In genomic region chr19:45350477-45351058, GRCh38 we compare ENCODE assay signal across 27 cellular contexts. TPM values are rescaled to one million over a fixed set of nuclear protein-coding genes. Genes with fewer than 3 reads are reported as not detected.
"Had no signal": no experiment of that assay in that cellular context is flagged by ENCODE, and none has a peak within 500 bp of the region (broad histone marks: within the 10 kb centered on the region; RNA-seq: fewer than 3 reads in every experiment).

No MANE protein-coding gene starts in this region.

- H3K27me3 ChIP-seq: brain microvascular endothelial cell had no signal

- H3K4me1 Mint-ChIP-seq: activated CD8-positive, alpha-beta memory T cell treated with anti-CD3 and anti-CD28 coated beads, Interleukin-2, amount 10 ng/mL, durations not matched to agents 7 days and 5 days; activated naive CD8-positive, alpha-beta T cell treated with anti-CD3 and anti-CD28 coated beads for 36 hours had no signal

- H3K27ac ChIP-seq: brain microvascular endothelial cell, KMS-11, SK-N-MC had no signal

- H3K4me3 ChIP-seq: SK-N-MC had no signal

- H3K27ac Mint-ChIP-seq: activated CD8-positive, alpha-beta memory T cell treated with anti-CD3 and anti-CD28 coated beads, Interleukin-2, amount 10 ng/mL, durations not matched to agents 7 days and 5 days; activated naive CD8-positive, alpha-beta T cell treated with anti-CD3 and anti-CD28 coated beads for 36 hours; activated T-cell treated with anti-CD3 and anti-CD28 coated beads, Interleukin-2, amount 50 U/mL, for 24 hours; activated T-helper 1 cell treated with anti-CD3 and anti-CD28 coated beads, Interleukin-12 subunit alpha, Interleukin-12 subunit beta, Interleukin-2, Interleukin-4 antibody, amounts not matched to agents 30 ng/mL and 10 ng/mL and 1 ng/mL, durations not matched to agents 14 hours and 24 hours and 36 hours had no signal

- H3K4me2 ChIP-seq: KMS-11 had no signal

- ATAC-seq: activated CD4-positive, CD25-positive, alpha-beta regulatory T cell treated with anti-CD3 and anti-CD28 coated beads, Interleukin-2, amount 50 U/mL, for 24 hours; activated CD8-positive, alpha-beta memory T cell treated with anti-CD3 and anti-CD28 coated beads, Interleukin-2, amount 10 ng/mL, durations not matched to agents 7 days and 5 days; Right ventricle myocardium inferior had no signal

- H3K4me3 Mint-ChIP-seq: activated CD8-positive, alpha-beta memory T cell treated with anti-CD3 and anti-CD28 coated beads, Interleukin-2, amount 10 ng/mL, durations not matched to agents 7 days and 5 days; activated naive CD8-positive, alpha-beta T cell treated with anti-CD3 and anti-CD28 coated beads for 36 hours; activated T-cell treated with anti-CD3 and anti-CD28 coated beads, Interleukin-2, amount 50 U/mL, for 24 hours; activated T-helper 1 cell treated with anti-CD3 and anti-CD28 coated beads, Interleukin-12 subunit alpha, Interleukin-12 subunit beta, Interleukin-2, Interleukin-4 antibody, amounts not matched to agents 30 ng/mL and 10 ng/mL and 1 ng/mL, durations not matched to agents 14 hours and 24 hours and 36 hours had no signal

- DNase-seq: activated CD4-positive, alpha-beta T cell treated with anti-CD3 and anti-CD28 coated beads for 48 hours; activated CD4-positive, alpha-beta T cell treated with anti-CD3 and anti-CD28 coated beads, Interleukin-2, amount 50 U/mL, for 48 hours; activated CD8-positive, alpha-beta memory T cell treated with anti-CD3 and anti-CD28 coated beads, Interleukin-2, amount 10 ng/mL, durations not matched to agents 7 days and 5 days; activated effector memory CD4-positive, alpha-beta T cell treated with Interleukin-2 at 50 U/mL for 16 hours; activated naive CD4-positive, alpha-beta T cell treated with Interleukin-2 at 50 U/mL for 16 hours; activated naive CD8-positive, alpha-beta T cell treated with anti-CD3 and anti-CD28 coated beads for 36 hours; activated T-cell treated with anti-CD3 and anti-CD28 coated beads, Interleukin-2, amount 50 U/mL, for 24 hours; brain microvascular endothelial cell; cerebellar nuclear complex; NCI-H1092; NCI-H1417; NCI-H1930; NCI-H2171 treated with DMSO at 0.1 percent for 48 hours; NCI-H226; NCI-H526 treated with DMSO at 0.1 percent for 48 hours; NCI-H82; SW 1271 had no signal

- H3K9ac ChIP-seq: KMS-11 had no signal

- H3K9me3 Mint-ChIP-seq: activated naive CD8-positive, alpha-beta T cell treated with anti-CD3 and anti-CD28 coated beads for 36 hours; activated T-cell treated with anti-CD3 and anti-CD28 coated beads, Interleukin-2, amount 50 U/mL, for 24 hours; activated T-helper 1 cell treated with anti-CD3 and anti-CD28 coated beads, Interleukin-12 subunit alpha, Interleukin-12 subunit beta, Interleukin-2, Interleukin-4 antibody, amounts not matched to agents 30 ng/mL and 10 ng/mL and 1 ng/mL, durations not matched to agents 14 hours and 24 hours and 36 hours had no signal

RNA-seq across cellular contexts. Expression of gene KLC3, which starts 10.0 kb away (rescaled TPM):
- total RNA-seq: activated CD8-positive, alpha-beta memory T cell treated with anti-CD3 and anti-CD28 coated beads, Interleukin-2, amount 10 ng/mL, durations not matched to agents 7 days and 5 days; activated naive CD8-positive, alpha-beta T cell treated with anti-CD3 and anti-CD28 coated beads for 36 hours; activated T-helper 1 cell treated with anti-CD3 and anti-CD28 coated beads, Interleukin-12 subunit alpha, Interleukin-12 subunit beta, Interleukin-2, Interleukin-4 antibody, amounts not matched to agents 30 ng/mL and 10 ng/mL and 1 ng/mL, durations not matched to agents 14 hours and 24 hours and 36 hours; cardiac septum; OCI-LY7; Right ventricle myocardium inferior; T-helper 1 cell treated with Interleukin-12 subunit alpha and Interleukin-12 subunit beta and Interleukin-4 antibody, amounts not matched to agents 30 ng/mL and 1 ng/mL, for 36 hours had no signal

RNA-seq across cellular contexts. Expression of gene CKM, which starts 27.9 kb away (rescaled TPM):
- total RNA-seq: activated CD8-positive, alpha-beta memory T cell treated with anti-CD3 and anti-CD28 coated beads, Interleukin-2, amount 10 ng/mL, durations not matched to agents 7 days and 5 days; activated naive CD8-positive, alpha-beta T cell treated with anti-CD3 and anti-CD28 coated beads for 36 hours; activated T-helper 1 cell treated with anti-CD3 and anti-CD28 coated beads, Interleukin-12 subunit alpha, Interleukin-12 subunit beta, Interleukin-2, Interleukin-4 antibody, amounts not matched to agents 30 ng/mL and 10 ng/mL and 1 ng/mL, durations not matched to agents 14 hours and 24 hours and 36 hours; MCF 10A; NCI-H460; OCI-LY7; T-helper 1 cell treated with Interleukin-12 subunit alpha and Interleukin-12 subunit beta and Interleukin-4 antibody, amounts not matched to agents 30 ng/mL and 1 ng/mL, for 36 hours had no signal
